In genomic region chr2:203585541-203585940, GRCh38 we compare ENCODE assay signal across 18 cellular contexts. TPM values are rescaled to one million over a fixed set of nuclear protein-coding genes. Genes with fewer than 3 reads are reported as not detected.
A peak's percentile ranks its signal among the peaks of the same experiment; 100 is the strongest.
DNase-seq lines count a peak whose midpoint lies in the region; ATAC-seq, FAIRE-seq and TF ChIP-seq lines count a peak whose summit lies in the region.
"Had no signal": no experiment of that assay in that cellular context is flagged by ENCODE, and none has a peak within 500 bp of the region (broad histone marks: within the 10 kb centered on the region; RNA-seq: fewer than 3 reads in every experiment).

No MANE protein-coding gene starts in this region.

- no peaks in the 10 kb centered on the region for H4K20me1 ChIP-seq in PC-3 (ENCODE audit: low read length)

- no peak overlapping the region for H3K4me3 Mint-ChIP-seq in activated CD4-positive, alpha-beta T cell treated with anti-CD3 and anti-CD28 coated beads for 36 hours
- H3K4me3 Mint-ChIP-seq in naive thymus-derived CD8-positive, alpha-beta T cell, result no peak overlapping the region

- FAIRE-seq in frontal cortex (lab: Jason Lieb, UNC), result no peak
- FAIRE-seq: G401.6, GM12891 had no signal

- DNase-seq in AG10803 (ENCODE audit: low read depth) (peak; percentile 15), ELR (ENCODE audit: low read depth) (peak; percentile 31), PC-3 (no peak), islet precursor cell (peak; percentile 76), dedifferentiated amniotic fluid mesenchymal stem cell (ENCODE audit: extremely low spot score) (no peak), frontal cortex (ENCODE audit: low spot score in 2 of 2) (no peak)
- DNase-seq in activated CD4-positive, alpha-beta T cell treated with anti-CD3 and anti-CD28 coated beads for 36 hours, result no peak
- no peak for DNase-seq in naive thymus-derived CD8-positive, alpha-beta T cell
- DNase-seq: activated CD4-positive, alpha-beta T cell treated with anti-CD3 and anti-CD28 coated beads for 4 hours; activated CD8-positive, alpha-beta memory T cell treated with anti-CD3 and anti-CD28 coated beads, Interleukin-2, amount 50 U/mL, for 48 hours; activated naive CD4-positive, alpha-beta T cell; aorta; COR-L47; foreskin melanocyte; ovary; stimulated activated CD4-positive, alpha-beta T cell treated with anti-CD3 and anti-CD28 coated beads, Interleukin-4, amount 100 ng/mL, for 1 hour had no signal

- no peak overlapping the region for H3K9ac ChIP-seq in PC-3 (ENCODE audit: low read length)

- no peaks in the 10 kb centered on the region for H3K79me2 ChIP-seq in PC-3 (ENCODE audit: low read length)

- intact Hi-C loops in PC-3 (cut with micrococcal nuclease), result no loop called here
- intact Hi-C loops in activated CD4-positive, alpha-beta T cell treated with anti-CD3 and anti-CD28 coated beads for 36 hours (cut with DNase I, micrococcal nuclease), result no loop called here

- H3K4me2 ChIP-seq in PC-3 (ENCODE audit: low read length), result peak overlapping the region; percentile 40; the same call in 1 of the 2 replicates

- POLR2A ChIA-PET in PC-3 (lab: Charles Lee; ENCODE audit: unreplicated experiment), result interaction anchor here (0.5 kb wide), 1 partner anchor 97 kb away, joined by 13 read pairs; no protein-coding TSS in a partner anchor
- POLR2A ChIA-PET in activated CD4-positive, alpha-beta T cell treated with anti-CD3 and anti-CD28 coated beads for 36 hours (lab: Charles Lee), result interaction anchor here (1.0 kb wide), 1 partner anchor 121 kb away, joined by 3 read pairs; no protein-coding TSS in a partner anchor
- POLR2A ChIA-PET in naive thymus-derived CD8-positive, alpha-beta T cell (lab: Charles Lee), result no interaction called here

- H3F3A ChIP-seq in PC-3 (ENCODE audit: low read length, unreplicated experiment), result no peaks in the 10 kb centered on the region

- no peaks in the 10 kb centered on the region for H3K9me3 ChIP-seq in PC-3 (ENCODE audit: low read length)
- H3K9me3 ChIP-seq: ovary had no signal

- BruUV-seq in PC-3 (replicated peaks; lab: Mats Ljungman, UMichigan), result no TSS peak

- H3K36me3 Mint-ChIP-seq in activated CD4-positive, alpha-beta T cell treated with anti-CD3 and anti-CD28 coated beads for 36 hours (ENCODE audit: low read depth), result no peaks in the 10 kb centered on the region
- no peaks in the 10 kb centered on the region for H3K36me3 Mint-ChIP-seq in naive thymus-derived CD8-positive, alpha-beta T cell

- H3K4me1 ChIP-seq in PC-3 (ENCODE audit: insufficient read depth, low read length), result peaks cover 57% of the 10 kb centered on the region

- peaks cover 20% of the 10 kb centered on the region for H3K4me1 Mint-ChIP-seq in activated CD4-positive, alpha-beta T cell treated with anti-CD3 and anti-CD28 coated beads for 36 hours
- H3K4me1 Mint-ChIP-seq in naive thymus-derived CD8-positive, alpha-beta T cell, result peaks cover 0 to 17% (median 5%) of the 10 kb centered on the region in 4 donors

- no peak overlapping the region for H2AFZ ChIP-seq in PC-3 (ENCODE audit: low read length)

- no peak overlapping the region for H3K27ac ChIP-seq in PC-3 (ENCODE audit: low read length)
- H3K27ac ChIP-seq: ovary had no signal

- no peaks in the 10 kb centered on the region for H3K9me2 ChIP-seq in PC-3 (replicated peaks; ENCODE audit: low read length)

- CTCF ChIA-PET in PC-3 (lab: Charles Lee), result no interaction called here
- CTCF ChIA-PET in activated CD4-positive, alpha-beta T cell treated with anti-CD3 and anti-CD28 coated beads for 36 hours (lab: Charles Lee), result interaction anchor here (0.5 to 1.4 kb wide), 2 partner anchors 11 to 83 kb away, joined by 3 read pairs; no protein-coding TSS in a partner anchor

- H3K36me3 ChIP-seq in PC-3 (ENCODE audit: low read depth, low read length), result no peaks in the 10 kb centered on the region
- H3K36me3 ChIP-seq: ovary had no signal

- no peak overlapping the region for H3K27ac Mint-ChIP-seq in activated CD4-positive, alpha-beta T cell treated with anti-CD3 and anti-CD28 coated beads for 36 hours
- H3K27ac Mint-ChIP-seq in naive thymus-derived CD8-positive, alpha-beta T cell, result no peak overlapping the region

- no peak overlapping the region for H3K4me3 ChIP-seq in AG10803 (ENCODE audit: low read length)
- H3K4me3 ChIP-seq in PC-3 (ENCODE audit: low read length), result no peak overlapping the region
- H3K4me3 ChIP-seq: ovary had no signal

- TF ChIP-seq CTCF in AG10803 (conservative IDR thresholded peaks at IDR 0.05; ENCODE audit: low read length), result no peak
- no peak for TF ChIP-seq CTCF in PC-3 (conservative IDR thresholded peaks at IDR 0.05; ENCODE audit: low read depth, low read length)

- H3K27me3 ChIP-seq in PC-3 (ENCODE audit: low read length), result no peaks in the 10 kb centered on the region
- H3K27me3 ChIP-seq: ovary had no signal

- no peaks in the 10 kb centered on the region for H3K9me3 Mint-ChIP-seq in activated CD4-positive, alpha-beta T cell treated with anti-CD3 and anti-CD28 coated beads for 36 hours (ENCODE audit: low read depth)
- H3K9me3 Mint-ChIP-seq in naive thymus-derived CD8-positive, alpha-beta T cell, result no peaks in the 10 kb centered on the region

- no peaks in the 10 kb centered on the region for H3K27me3 Mint-ChIP-seq in activated CD4-positive, alpha-beta T cell treated with anti-CD3 and anti-CD28 coated beads for 36 hours
- peaks cover 0 to 2% (median 0%) of the 10 kb centered on the region in 5 donors for H3K27me3 Mint-ChIP-seq in naive thymus-derived CD8-positive, alpha-beta T cell

- ATAC-seq in PC-3, result no peak
- ATAC-seq in activated CD4-positive, alpha-beta T cell treated with anti-CD3 and anti-CD28 coated beads for 36 hours, result no peak
- no peak for ATAC-seq in naive thymus-derived CD8-positive, alpha-beta T cell

RNA-seq across cellular contexts. Expression of gene RAPH1, which starts 50.4 kb away (rescaled TPM):
- 7.0 and 40.3 TPM in 2 replicates for total RNA-seq in PC-3 (2014; rRNA removed)
- total RNA-seq in activated CD4-positive, alpha-beta T cell treated with anti-CD3 and anti-CD28 coated beads for 36 hours, result 1 to 10 TPM; 8.5 to 9.9 TPM
- 1 to 10 TPM; 1.7 to 2.1 TPM for total RNA-seq in naive thymus-derived CD8-positive, alpha-beta T cell
- polyA plus RNA-seq in naive thymus-derived CD8-positive, alpha-beta T cell, result under 1 TPM in 2 of 3 donors, not detected in 1; 0.31 to 0.39 TPM
- 35.9 TPM for total RNA-seq in frontal cortex

Comparison
In these comparisons a context has a peak if more than half of its experiments do, and no peak if none do; other contexts are left out.
1. DNase-seq: peak in AG10803 (single experiment), ELR (single experiment) and islet precursor cell (single experiment); none in PC-3 (single experiment), activated CD4-positive, alpha-beta T cell treated with anti-CD3 and anti-CD28 coated beads for 36 hours (single experiment), dedifferentiated amniotic fluid mesenchymal stem cell (single experiment), naive thymus-derived CD8-positive, alpha-beta T cell (0 of 10) and frontal cortex (0 of 2).